Comparison of ENCODE assay signal across 16 cellular contexts in the genomic region with DNA sequence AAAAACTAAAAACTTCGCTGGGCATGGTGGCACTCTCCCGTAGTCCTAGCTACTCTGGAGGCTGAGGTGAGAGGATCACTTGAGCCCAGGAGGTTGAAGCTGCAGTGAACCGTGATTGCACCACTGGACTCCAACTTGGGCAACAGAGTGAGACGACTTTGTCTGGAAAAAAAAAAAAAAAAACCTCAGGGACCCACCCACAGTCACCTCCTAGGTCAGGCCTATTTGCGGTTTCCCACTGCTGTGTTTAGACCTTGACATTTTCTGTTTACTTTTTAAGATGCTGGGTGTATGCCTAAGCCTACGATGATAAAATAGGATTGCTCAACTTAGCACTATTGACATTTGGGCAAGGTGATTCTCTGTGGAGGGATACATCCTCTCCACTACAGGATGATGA.
DNase-seq lines count a peak whose midpoint lies in the region; ATAC-seq and TF ChIP-seq lines count a peak whose summit lies in the region.
"Had no signal": no experiment of that assay in that cellular context is flagged by ENCODE, and none has a peak within 500 bp of the region (broad histone marks: within the 10 kb centered on the region; RNA-seq: fewer than 3 reads in every experiment).

No MANE protein-coding gene starts in this region.

- peaks cover 16% of the 10 kb centered on the region for H3K4me1 Mint-ChIP-seq in Caco-2 (ENCODE audit: low read depth, unreplicated experiment)
- no peaks in the 10 kb centered on the region for H3K4me1 Mint-ChIP-seq in stimulated activated naive CD8-positive, alpha-beta T cell treated with anti-CD3 and anti-CD28 coated beads, Interleukin-15, amount 100 ng/mL, for 72 hours

- no peak overlapping the region for H3K4me3 Mint-ChIP-seq in Caco-2 (ENCODE audit: unreplicated experiment)
- H3K4me3 Mint-ChIP-seq in stimulated activated naive CD8-positive, alpha-beta T cell treated with anti-CD3 and anti-CD28 coated beads, Interleukin-15, amount 100 ng/mL, for 72 hours: no peak overlapping the region
- H3K4me3 Mint-ChIP-seq: CD8-positive, alpha-beta T cell had no signal

- DNase-seq in Caco-2 (peak; percentile 29 to 39), HuH-7.5 (ENCODE audit: low spot score) (peak; percentile 19), RPMI7951 (ENCODE audit: low read depth) (peak; percentile 29), left lobe of liver (ENCODE audit: low spot score) (peak; percentile 55), NCI-H748 treated with DMSO at 0.1 percent for 48 hours (lab: John Stamatoyannopoulos, UW) (no peak), DMS53 (lab: John Stamatoyannopoulos, UW) (no peak)
- DNase-seq in stimulated activated naive CD8-positive, alpha-beta T cell treated with anti-CD3 and anti-CD28 coated beads, Interleukin-15, amount 100 ng/mL, for 72 hours: no peak
- DNase-seq in activated CD8-positive, alpha-beta memory T cell treated with anti-CD3 and anti-CD28 coated beads, Interleukin-2, amount 50 U/mL, for 48 hours: no peak
- DNase-seq: CD8-positive, alpha-beta T cell; DMS79; MV-4-11; NCI-H187 treated with DMSO at 0.1 percent for 48 hours; NCI-H2227 treated with DMSO at 0.1 percent for 48 hours; NCI-H510A treated with DMSO at 0.1 percent for 48 hours had no signal

- ATAC-seq in left lobe of liver: peak; percentile 85
- ATAC-seq in stimulated activated naive CD8-positive, alpha-beta T cell treated with anti-CD3 and anti-CD28 coated beads, Interleukin-15, amount 100 ng/mL, for 72 hours: no peak
- ATAC-seq: CD8-positive, alpha-beta T cell had no signal

- H3K27ac Mint-ChIP-seq in Caco-2 (ENCODE audit: unreplicated experiment): no peak overlapping the region
- no peak overlapping the region for H3K27ac Mint-ChIP-seq in stimulated activated naive CD8-positive, alpha-beta T cell treated with anti-CD3 and anti-CD28 coated beads, Interleukin-15, amount 100 ng/mL, for 72 hours
- H3K27ac Mint-ChIP-seq: CD8-positive, alpha-beta T cell had no signal

- no peak overlapping the region for H3K4me3 ChIP-seq in Caco-2 (ENCODE audit: low read depth, low read length)
- H3K4me3 ChIP-seq: BLaER1 treated with 17β-estradiol and CSF1 and Interleukin-3, amounts not matched to agents 10 nM and 100 nM; PC-9 had no signal

- CTCF ChIA-PET in Caco-2 (lab: Charles Lee): no interaction called here

- H3K27me3 Mint-ChIP-seq in Caco-2 (ENCODE audit: insufficient read depth, unreplicated experiment): no peaks in the 10 kb centered on the region
- H3K27me3 Mint-ChIP-seq in stimulated activated naive CD8-positive, alpha-beta T cell treated with anti-CD3 and anti-CD28 coated beads, Interleukin-15, amount 100 ng/mL, for 72 hours: no peaks in the 10 kb centered on the region

- BruUV-seq in Caco-2 (replicated peaks; lab: Mats Ljungman, UMichigan): no TSS peak

- POLR2A ChIA-PET in Caco-2 (lab: Charles Lee): no interaction called here

- no peak for TF ChIP-seq CTCF in Caco-2 (IDR thresholded peaks at IDR 0.05; ENCODE audit: insufficient read depth in 1 of 2, low read depth in 1 of 2, low read length in 1 of 2, severe bottlenecking in 1 of 2, unreplicated experiment in 1 of 2)

- peaks cover 9% of the 10 kb centered on the region for H3K9me3 Mint-ChIP-seq in Caco-2 (ENCODE audit: unreplicated experiment)
- no peaks in the 10 kb centered on the region for H3K9me3 Mint-ChIP-seq in stimulated activated naive CD8-positive, alpha-beta T cell treated with anti-CD3 and anti-CD28 coated beads, Interleukin-15, amount 100 ng/mL, for 72 hours
- H3K9me3 Mint-ChIP-seq: CD8-positive, alpha-beta T cell had no signal

- no peaks in the 10 kb centered on the region for H3K36me3 Mint-ChIP-seq in Caco-2 (ENCODE audit: insufficient read depth, unreplicated experiment)
- H3K36me3 Mint-ChIP-seq: CD8-positive, alpha-beta T cell had no signal

- H3K27me3 ChIP-seq in Caco-2 (replicated peaks; ENCODE audit: control insufficient read depth, insufficient read depth, low read length): no peaks in the 10 kb centered on the region
- H3K27me3 ChIP-seq: BLaER1 treated with 17β-estradiol and CSF1 and Interleukin-3, amounts not matched to agents 10 nM and 100 nM had no signal

- no peaks in the 10 kb centered on the region for H3K4me1 ChIP-seq in Caco-2
- H3K4me1 ChIP-seq: BLaER1 treated with 17β-estradiol and CSF1 and Interleukin-3, amounts not matched to agents 10 nM and 100 nM had no signal

- intact Hi-C loops in Caco-2 (cut with micrococcal nuclease; ENCODE audit: unreplicated experiment): no loop called here

- H3K36me3 ChIP-seq in Caco-2 (ENCODE audit: control insufficient read depth, insufficient read depth, low read length): no peaks in the 10 kb centered on the region
- H3K36me3 ChIP-seq: BLaER1 treated with 17β-estradiol and CSF1 and Interleukin-3, amounts not matched to agents 10 nM and 100 nM had no signal

- no peaks in the 10 kb centered on the region for H3K9me3 ChIP-seq in Caco-2
- H3K9me3 ChIP-seq: BLaER1 treated with 17β-estradiol and CSF1 and Interleukin-3, amounts not matched to agents 10 nM and 100 nM had no signal

Comparison
In these comparisons a context has a peak if more than half of its experiments do, and no peak if none do; other contexts are left out.
1. DNase-seq: peak in Caco-2 (2 of 2), HuH-7.5 (single experiment), RPMI7951 (single experiment) and left lobe of liver (single experiment); none in stimulated activated naive CD8-positive, alpha-beta T cell treated with anti-CD3 and anti-CD28 coated beads, Interleukin-15, amount 100 ng/mL, for 72 hours (0 of 2), NCI-H748 treated with DMSO at 0.1 percent for 48 hours (single experiment), activated CD8-positive, alpha-beta memory T cell treated with anti-CD3 and anti-CD28 coated beads, Interleukin-2, amount 50 U/mL, for 48 hours (single experiment) and DMS53 (single experiment).